ENCODE assay signal across 25 cellular contexts in genomic region chr12:77438639-77439038, GRCh38.
A peak's percentile ranks its signal among the peaks of the same experiment; 100 is the strongest.
DNase-seq lines count a peak whose midpoint lies in the region; ATAC-seq, FAIRE-seq and TF ChIP-seq lines count a peak whose summit lies in the region.
"Had no signal": no experiment of that assay in that cellular context is flagged by ENCODE, and none has a peak within 500 bp of the region (broad histone marks: within the 10 kb centered on the region; RNA-seq: fewer than 3 reads in every experiment).

No MANE protein-coding gene starts in this region.

- no peak overlapping the region for H2AK5ac ChIP-seq in IMR-90 (ENCODE audit: low read depth, low read length)

- TF ChIP-seq RAD21 in A549 (conservative IDR thresholded peaks at IDR 0.05 in 1 of 2, IDR thresholded peaks at IDR 0.05 in 1 of 2) (no peak), IMR-90 (IDR thresholded peaks at IDR 0.05; ENCODE audit: low read length) (no peak), K562 (CRISPR knock-in tag; conservative IDR thresholded peaks at IDR 0.05 in 1 of 2, IDR thresholded peaks at IDR 0.05 in 1 of 2) (no peak)

- H3K27me3 ChIP-seq in IMR-90 (ENCODE audit: control insufficient read depth, insufficient read depth, low read length) (no peaks in the 10 kb centered on the region), K562 (ENCODE audit: control insufficient read depth in 2 of 2, insufficient read depth in 2 of 2, low read length in 2 of 2) (no peaks in the 10 kb centered on the region), upper lobe of left lung (no peaks in the 10 kb centered on the region)
- H3K27me3 ChIP-seq: BE2C, BLaER1 had no signal

- DNase-seq in A549 (ENCODE audit: low read depth in 1 of 2, low spot score in 1 of 2) = no peak
- DNase-seq in IMR-90 = no peak
- DNase-seq in K562 (ENCODE audit: extremely low read depth in 1 of 4, low spot score in 3 of 4) = no peak
- no peak for DNase-seq in HPDE6-E6E7 (ENCODE audit: extremely low spot score)
- DNase-seq in upper lobe of left lung = no peak
- DNase-seq in AG20443 (ENCODE audit: low spot score) = no peak
- DNase-seq: 8988T; BE2C; C1 segment of cervical spinal cord; CD4-positive, alpha-beta memory T cell; CD4-positive, CD25-positive, alpha-beta regulatory T cell; CD8-positive, alpha-beta memory T cell; COR-L47; DMS 273 treated with DMSO at 0.1 percent for 48 hours; DMS153; DMS53; DMS79; DND-41; EL; GDM1 had no signal

- CTCF ChIA-PET in A549 (lab: Yijun Ruan, JAX) = no interaction called here
- CTCF ChIA-PET in IMR-90 (lab: Yijun Ruan, JAX) = no interaction called here
- CTCF ChIA-PET in K562 (lab: Yijun Ruan, JAX; ENCODE audit: low intra/inter-chr PET ratio) = no interaction called here

- H2AFZ ChIP-seq in IMR-90 (replicated peaks; ENCODE audit: low read length, poor library complexity) (no peak overlapping the region), K562 (ENCODE audit: low read depth, low read length) (no peak overlapping the region)

- no peak overlapping the region for H3K14ac ChIP-seq in IMR-90 (replicated peaks; ENCODE audit: low read depth, low read length)

- intact Hi-C loops in IMR-90 (cut with micrococcal nuclease) (no loop called here), K562 (cut with micrococcal nuclease) (no loop called here)

- no peak for ATAC-seq in A549
- no peak for ATAC-seq in IMR-90 (ENCODE audit: low read depth)
- ATAC-seq in K562 = no peak
- no peak for ATAC-seq in upper lobe of left lung (ENCODE audit: low FRiP score in 2 of 2)
- ATAC-seq: GM12878 had no signal

- H3K79me1 ChIP-seq in IMR-90 (ENCODE audit: low read depth in 1 of 2, low read length in 2 of 2) = no peaks in the 10 kb centered on the region

- dilution Hi-C loops in IMR-90 (cut with HindIII; ENCODE audit: low sequenced_read_pairs, unreplicated experiment) = no loop called here

- no peak overlapping the region for H2BK15ac ChIP-seq in IMR-90 (ENCODE audit: low read depth, low read length)

- no peak overlapping the region for H4K5ac ChIP-seq in IMR-90 (ENCODE audit: low read depth, low read length)

- H2AK9ac ChIP-seq in IMR-90 (replicated peaks; ENCODE audit: low read depth, low read length, poor library complexity) = no peak overlapping the region

- TF ChIP-seq EP300 in A549 (IDR thresholded peaks at IDR 0.05) (no peak), K562 (IDR thresholded peaks at IDR 0.05; ENCODE audit: low read length) (no peak), upper lobe of left lung (IDR thresholded peaks at IDR 0.05) (no peak)

- H3K36me3 ChIP-seq in IMR-90 (ENCODE audit: control insufficient read depth, insufficient read depth, low read length) = no peaks in the 10 kb centered on the region
- no peaks in the 10 kb centered on the region for H3K36me3 ChIP-seq in K562 (ENCODE audit: control insufficient read depth, insufficient read depth, low read length)
- H3K36me3 ChIP-seq in upper lobe of left lung = no peaks in the 10 kb centered on the region
- H3K36me3 ChIP-seq: BE2C, BLaER1 had no signal

- no peak overlapping the region for H3K4me3 ChIP-seq in A549
- no peak overlapping the region for H3K4me3 ChIP-seq in IMR-90 (ENCODE audit: insufficient read depth, low read depth, low read length)
- no peak overlapping the region for H3K4me3 ChIP-seq in K562
- no peak overlapping the region for H3K4me3 ChIP-seq in upper lobe of left lung
- H3K4me3 ChIP-seq: BLaER1, GM12878 had no signal

- in situ Hi-C loops in IMR-90 (cut with MboI; ENCODE audit: low sequenced_read_pairs) = no loop called here
- in situ Hi-C loops in K562 (cut with MboI) = no loop called here

- FAIRE-seq in A549 (lab: Jason Lieb, UNC) (no peak), K562 (lab: Jason Lieb, UNC) (no peak)
- FAIRE-seq: A204.1, GM12878, GM12892, GM18507 had no signal

- H2BK5ac ChIP-seq in IMR-90 (ENCODE audit: low read depth, low read length, poor library complexity, severe bottlenecking) = no peak overlapping the region

- H2BK20ac ChIP-seq in IMR-90 (ENCODE audit: low read depth, low read length) = no peak overlapping the region

- TF ChIP-seq CTCF in A549 (IDR thresholded peaks at IDR 0.05) (no peak), IMR-90 (conservative IDR thresholded peaks at IDR 0.05; ENCODE audit: low read depth, low read length) (no peak), K562 (IDR thresholded peaks at IDR 0.05 in 2 of 3, conservative IDR thresholded peaks at IDR 0.05 in 1 of 3; ENCODE audit: insufficient read depth in 2 of 3, low read depth in 1 of 3, low read length in 3 of 3) (no peak), upper lobe of left lung (IDR thresholded peaks at IDR 0.05) (no peak)

- H3K4ac ChIP-seq in IMR-90 (ENCODE audit: low read depth, low read length) = no peak overlapping the region

- H3K9ac ChIP-seq in IMR-90 (ENCODE audit: low read depth, low read length) (no peak overlapping the region), K562 (ENCODE audit: insufficient read depth in 1 of 2, low read depth in 2 of 2, low read length in 2 of 2) (no peak overlapping the region)
- H3K9ac ChIP-seq: BLaER1 had no signal

- H3K4me2 ChIP-seq in A549 (no peak overlapping the region), IMR-90 (ENCODE audit: low read depth, low read length) (no peak overlapping the region), K562 (ENCODE audit: insufficient read depth, low read length) (no peak overlapping the region)

- no peak overlapping the region for H2BK120ac ChIP-seq in IMR-90 (ENCODE audit: low read depth, low read length)

- no peak overlapping the region for H3K23ac ChIP-seq in IMR-90 (ENCODE audit: low read depth, low read length)

- no peak overlapping the region for H3K56ac ChIP-seq in IMR-90 (ENCODE audit: extremely low read depth, insufficient read depth, low read length)

- no peak overlapping the region for H3K27ac ChIP-seq in A549
- H3K27ac ChIP-seq in IMR-90 (ENCODE audit: insufficient read depth, low read length) = no peak overlapping the region
- no peak overlapping the region for H3K27ac ChIP-seq in K562 (ENCODE audit: extremely low read depth, low read depth, low read length)
- H3K27ac ChIP-seq in upper lobe of left lung = no peak overlapping the region
- H3K27ac ChIP-seq: BLaER1 had no signal

- H3K9me3 ChIP-seq in A549 = no peaks in the 10 kb centered on the region
- H3K9me3 ChIP-seq in IMR-90 (ENCODE audit: control insufficient read depth, insufficient read depth, low read length) = no peaks in the 10 kb centered on the region
- H3K9me3 ChIP-seq in K562 (replicated peaks; ENCODE audit: control insufficient read depth, insufficient read depth, low read depth, low read length) = no peaks in the 10 kb centered on the region
- no peaks in the 10 kb centered on the region for H3K9me3 ChIP-seq in upper lobe of left lung
- H3K9me3 ChIP-seq: BE2C, BLaER1 had no signal

- no peak overlapping the region for H4K8ac ChIP-seq in IMR-90 (ENCODE audit: low read depth in 2 of 2, low read length in 2 of 2)

- no peaks in the 10 kb centered on the region for H4K20me1 ChIP-seq in IMR-90 (ENCODE audit: insufficient read depth, low read length)
- H4K20me1 ChIP-seq in K562 (replicated peaks; ENCODE audit: control insufficient read depth, insufficient read depth, low read length) = no peaks in the 10 kb centered on the region
- H4K20me1 ChIP-seq: BLaER1 had no signal

- no peaks in the 10 kb centered on the region for H3K79me2 ChIP-seq in K562 (ENCODE audit: control insufficient read depth, insufficient read depth, low read length)

- H4K91ac ChIP-seq in IMR-90 (ENCODE audit: insufficient read depth, low read depth, low read length) = no peak overlapping the region

- H3K18ac ChIP-seq in IMR-90 (ENCODE audit: low read depth, low read length) = no peak overlapping the region

- no peaks in the 10 kb centered on the region for H3K9me1 ChIP-seq in IMR-90 (ENCODE audit: insufficient read depth, low read length)
- no peaks in the 10 kb centered on the region for H3K9me1 ChIP-seq in K562 (ENCODE audit: control insufficient read depth, insufficient read depth, low read length)

- H3K4me1 ChIP-seq in A549 (no peaks in the 10 kb centered on the region), IMR-90 (ENCODE audit: control insufficient read depth, insufficient read depth, low read length) (no peaks in the 10 kb centered on the region), K562 (replicated peaks in 1 of 2; ENCODE audit: control insufficient read depth in 2 of 2, insufficient read depth in 2 of 2, low read length in 2 of 2) (no peaks in the 10 kb centered on the region), upper lobe of left lung (no peaks in the 10 kb centered on the region)
- H3K4me1 ChIP-seq: BE2C had no signal

- POLR2A ChIA-PET in A549 (lab: Yijun Ruan, JAX) (no interaction called here), IMR-90 (lab: Charles Lee; ENCODE audit: unreplicated experiment) (no interaction called here), K562 (lab: Yijun Ruan, JAX) (interaction anchor here (0.6 kb wide), 1 partner anchor 18 kb away, joined by 3 read pairs; no protein-coding TSS in a partner anchor)

- BruUV-seq in IMR-90 (replicated peaks; lab: Mats Ljungman, UMichigan) (no TSS peak), K562 (replicated peaks; lab: Mats Ljungman, UMichigan) (no TSS peak)

- no peak for TF ChIP-seq POLR2A in A549 (IDR thresholded peaks at IDR 0.05; ENCODE audit: low read length)
- TF ChIP-seq POLR2A in IMR-90 (IDR thresholded peaks at IDR 0.05; ENCODE audit: low read depth, low read length) = no peak
- TF ChIP-seq POLR2A in K562 (conservative IDR thresholded peaks at IDR 0.05) = no peak
- no peak for TF ChIP-seq POLR2A in upper lobe of left lung (IDR thresholded peaks at IDR 0.05)

TF ChIP-seq in A549, 52 proteins besides CTCF, POLR2A, EP300 and RAD21:
- TF ChIP-seq EHF (CRISPR knock-in tag; IDR thresholded peaks at IDR 0.05) = no peak
- TF ChIP-seq MAFK (IDR thresholded peaks at IDR 0.05; ENCODE audit: partially characterized antibody) = peak; percentile 85

TF ChIP-seq in IMR-90, 13 proteins besides CTCF, POLR2A, EP300 and RAD21:
- TF ChIP-seq CEBPB (IDR thresholded peaks at IDR 0.05; ENCODE audit: low read depth, low read length) = no peak
- TF ChIP-seq MXI1 (IDR thresholded peaks at IDR 0.05; ENCODE audit: borderline replicate concordance, low read depth, low read length) = no peak
- TF ChIP-seq BHLHE40 (IDR thresholded peaks at IDR 0.05; ENCODE audit: low read depth, low read length) = no peak
- TF ChIP-seq MAFK (IDR thresholded peaks at IDR 0.05; ENCODE audit: low read depth, low read length) = peak; percentile 88
TF ChIP-seq in IMR-90: peak in this region for 1.

TF ChIP-seq in K562, 482 proteins besides CTCF, POLR2A, EP300 and RAD21 (continues in another document):
- TF ChIP-seq ZNF316 (IDR thresholded peaks at IDR 0.05) (peak; percentile 8; the same call in 1 of the 2 replicates), BRD9 (IDR thresholded peaks at IDR 0.05; ENCODE audit: low read depth, partially characterized antibody) (no peak)

Comparison
In these comparisons a context has a peak if more than half of its experiments do, and no peak if none do; other contexts are left out.
1. Of the 35 proteins assayed by ChIP-seq in both K562 and A549: peak only in K562: none; only in A549: MAFK; in both: none; in neither: 34.